In genomic region chr3:94472511-94472910, GRCh38 we compare ENCODE assay signal across 7 cellular contexts.
"Had no signal": no experiment of that assay in that cellular context is flagged by ENCODE, and none has a peak within 500 bp of the region (broad histone marks: within the 10 kb centered on the region; RNA-seq: fewer than 3 reads in every experiment).

No MANE protein-coding gene starts in this region.

- H3K27ac ChIP-seq: HL-60 had no signal

- H3K36me3 Mint-ChIP-seq: IgD-negative memory B cell had no signal

- H3K27me3 Mint-ChIP-seq: IgD-negative memory B cell had no signal

- DNase-seq: IMR-90, KBM-7, KG1 had no signal

- ATAC-seq: HepG2, K562 had no signal

- H3K4me3 ChIP-seq: K562 had no signal

- H3K4me3 Mint-ChIP-seq: IgD-negative memory B cell had no signal

- H3K4me1 Mint-ChIP-seq: IgD-negative memory B cell had no signal
